Comparison of ENCODE assay signal across 10 cellular contexts in the genomic region with DNA sequence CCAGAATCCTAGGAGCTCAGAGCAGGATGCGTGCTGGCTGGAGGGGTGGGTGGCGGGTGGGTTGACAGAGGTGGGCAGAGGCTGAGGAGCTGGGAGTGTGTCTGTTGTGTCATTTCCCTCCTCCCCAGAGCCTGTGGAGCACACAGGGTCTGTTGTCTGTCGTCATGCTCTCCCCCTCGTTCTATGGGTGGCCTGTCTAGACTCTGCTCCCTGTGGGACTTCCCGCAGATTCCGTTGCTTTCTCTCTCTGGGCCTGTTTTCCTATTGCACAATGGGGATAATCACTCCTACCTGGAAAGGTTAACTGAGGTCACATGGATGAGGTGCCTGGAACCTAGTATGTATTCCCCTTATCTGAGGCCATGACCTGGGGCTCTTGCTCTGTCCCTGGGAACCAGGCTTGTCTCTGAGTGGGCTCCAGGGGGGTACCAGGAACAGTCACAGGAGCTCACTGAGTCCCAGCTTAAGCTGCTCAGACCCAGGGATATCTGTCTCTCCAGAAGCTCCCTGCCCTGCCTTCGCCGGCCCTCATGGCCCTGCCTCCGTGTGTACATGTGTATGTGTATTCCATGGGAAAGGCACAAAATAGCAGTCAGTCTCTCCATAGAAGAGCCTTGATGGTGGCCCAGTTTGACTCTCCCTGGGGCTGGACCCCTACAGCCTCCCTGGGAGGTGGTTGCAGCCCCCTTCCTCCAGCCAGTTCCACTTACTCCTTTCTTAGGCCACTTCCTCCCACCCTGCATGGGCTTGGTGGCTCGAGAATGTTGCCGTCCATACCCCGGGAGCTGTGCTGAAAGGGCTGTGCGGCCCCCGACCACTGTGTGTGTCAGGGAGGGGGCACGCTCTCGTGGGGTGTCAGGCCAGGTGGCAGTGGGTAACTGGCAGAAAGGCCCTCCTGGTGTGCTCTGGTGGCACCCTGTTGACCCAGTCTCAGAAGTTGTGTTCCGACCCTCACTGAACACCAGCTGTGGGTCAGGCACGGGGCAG. TPM values are rescaled to one million over a fixed set of nuclear protein-coding genes. Genes with fewer than 3 reads are reported as not detected.
DNase-seq lines count a peak whose midpoint lies in the region; FAIRE-seq and TF ChIP-seq lines count a peak whose summit lies in the region.
"Had no signal": no experiment of that assay in that cellular context is flagged by ENCODE, and none has a peak within 500 bp of the region (broad histone marks: within the 10 kb centered on the region; RNA-seq: fewer than 3 reads in every experiment).

No MANE protein-coding gene starts in this region.

- H3K79me1 ChIP-seq in mesendoderm (ENCODE audit: low read length) = peaks cover 32% of the 10 kb centered on the region

- peak overlapping the region; percentile 93 for H3K27ac Mint-ChIP-seq in type B pancreatic cell
- H3K27ac Mint-ChIP-seq in CD4-positive, alpha-beta memory T cell = no peak overlapping the region

- DNase-seq in NT2/D1 (ENCODE audit: low read depth, low spot score) = no peak
- DNase-seq in mesendoderm = peak; percentile 85
- no peak for DNase-seq in type B pancreatic cell (ENCODE audit: extremely low spot score, unreplicated experiment)
- no peak for DNase-seq in CD4-positive, alpha-beta memory T cell
- DNase-seq in NOMO-1 treated with DMSO at 0.1 percent for 48 hours (lab: John Stamatoyannopoulos, UW; ENCODE audit: unreplicated experiment) = no peak
- no peak for DNase-seq in GM12892 (ENCODE audit: insufficient read length)
- DNase-seq in SIG-M5 treated with dmso at 0.1 percent for 504 hours (lab: John Stamatoyannopoulos, UW; ENCODE audit: unreplicated experiment) = no peak
- DNase-seq: activated T-cell treated with anti-CD3 and anti-CD28 coated beads, Interleukin-2, amount 50 U/mL, for 1 hour; NCI-H345 had no signal

- H3K79me2 ChIP-seq in mesendoderm (ENCODE audit: control insufficient read depth, insufficient read depth, low read length) = peaks cover 44% of the 10 kb centered on the region

- peak overlapping the region; percentile 56 for H3K56ac ChIP-seq in mesendoderm (ENCODE audit: low read length)

- no peak overlapping the region for H4K5ac ChIP-seq in mesendoderm (ENCODE audit: low read length)

- H3K36me3 Mint-ChIP-seq in type B pancreatic cell = peaks cover 21% of the 10 kb centered on the region
- no peaks in the 10 kb centered on the region for H3K36me3 Mint-ChIP-seq in CD4-positive, alpha-beta memory T cell

- no peak overlapping the region for H4K8ac ChIP-seq in mesendoderm (ENCODE audit: low read depth, low read length)

- peak overlapping the region; percentile 88 to 90 for H3K27ac ChIP-seq in esophagus (ENCODE audit: low read depth in 2 of 2, low read length in 1 of 2)
- no peak overlapping the region for H3K27ac ChIP-seq in mesendoderm (ENCODE audit: low read depth, low read length)
- no peak overlapping the region for H3K27ac ChIP-seq in CD4-positive, alpha-beta memory T cell (ENCODE audit: low read depth, low read length)

- H3K36me3 ChIP-seq in NT2/D1 (ENCODE audit: insufficient read depth, insufficient read length, low read length) (peaks cover 64% of the 10 kb centered on the region), esophagus (ENCODE audit: control insufficient read depth in 2 of 2, insufficient read depth in 2 of 2, low read length in 1 of 2) (peaks cover 5 to 12% of the 10 kb centered on the region in 2 donors), mesendoderm (ENCODE audit: control insufficient read depth, insufficient read depth, low read length) (peaks cover 1% of the 10 kb centered on the region)
- no peaks in the 10 kb centered on the region for H3K36me3 ChIP-seq in CD4-positive, alpha-beta memory T cell (ENCODE audit: insufficient read depth, low read length)

- H3K4me3 ChIP-seq in NT2/D1 (ENCODE audit: insufficient read length, low read depth) (no peak overlapping the region), esophagus (ENCODE audit: low read depth in 1 of 2, low read length in 2 of 2) (no peak overlapping the region), mesendoderm (ENCODE audit: low read length) (no peak overlapping the region)
- H3K4me3 ChIP-seq in CD4-positive, alpha-beta memory T cell (ENCODE audit: low read length in 2 of 2) = no peak overlapping the region

- TF ChIP-seq POLR2A in GM12892 (IDR thresholded peaks at IDR 0.05; ENCODE audit: low read depth, low read length) = no peak

- H3K9ac ChIP-seq in NT2/D1 (ENCODE audit: insufficient read length, low read depth) = peak overlapping the region; percentile 36
- H3K9ac ChIP-seq in mesendoderm (ENCODE audit: low read length) = peak overlapping the region; percentile 24

- no peak overlapping the region for H2BK120ac ChIP-seq in mesendoderm (ENCODE audit: low read depth, low read length)

- no peak overlapping the region for H2AK5ac ChIP-seq in mesendoderm (ENCODE audit: low read length)

- H3K4me1 ChIP-seq in NT2/D1 (ENCODE audit: insufficient read depth, insufficient read length) (peaks cover 73% of the 10 kb centered on the region), esophagus (ENCODE audit: control insufficient read depth in 2 of 2, insufficient read depth in 2 of 2, low read length in 1 of 2) (peaks cover 8 to 64% of the 10 kb centered on the region in 2 donors), mesendoderm (ENCODE audit: control insufficient read depth, low read depth, low read length) (peaks cover 14% of the 10 kb centered on the region)
- H3K4me1 ChIP-seq in CD4-positive, alpha-beta memory T cell (ENCODE audit: insufficient read depth, low read length) = peaks cover 4% of the 10 kb centered on the region

- H3K27me3 Mint-ChIP-seq in type B pancreatic cell = peaks cover 4% of the 10 kb centered on the region
- H3K27me3 Mint-ChIP-seq in CD4-positive, alpha-beta memory T cell = peaks cover 2 to 18% of the 10 kb centered on the region in 2 donors

- CTCF ChIA-PET in CD4-positive, alpha-beta memory T cell (lab: Charles Lee; ENCODE audit: partially characterized antibody) = no interaction called here

- no peak overlapping the region for H3K4me3 Mint-ChIP-seq in type B pancreatic cell
- peak overlapping the region in 1 of 8 donors; percentile 10 for H3K4me3 Mint-ChIP-seq in CD4-positive, alpha-beta memory T cell

- no peak overlapping the region for H3K4ac ChIP-seq in mesendoderm (ENCODE audit: low read depth, low read length)

- H3K27me3 ChIP-seq in NT2/D1 (ENCODE audit: insufficient read depth, insufficient read length) (no peaks in the 10 kb centered on the region), esophagus (ENCODE audit: control insufficient read depth in 1 of 2, insufficient read depth in 2 of 2, low read length in 2 of 2) (no peaks in the 10 kb centered on the region), mesendoderm (ENCODE audit: insufficient read depth, low read length, poor library complexity) (no peaks in the 10 kb centered on the region)
- H3K27me3 ChIP-seq in CD4-positive, alpha-beta memory T cell (ENCODE audit: insufficient read depth, low read length) = no peaks in the 10 kb centered on the region

- intact Hi-C loops in CD4-positive, alpha-beta memory T cell (cut with micrococcal nuclease) = no loop called here

- peak overlapping the region; percentile 66 for H3K23ac ChIP-seq in mesendoderm (ENCODE audit: low read length)

- no peak overlapping the region for H2BK5ac ChIP-seq in mesendoderm (ENCODE audit: low read length)

- POLR2A ChIA-PET in CD4-positive, alpha-beta memory T cell (lab: Charles Lee; ENCODE audit: partially characterized antibody) = no interaction called here

- H3K4me1 Mint-ChIP-seq in type B pancreatic cell (ENCODE audit: unreplicated experiment) = peaks cover 62% of the 10 kb centered on the region
- peaks cover 4 to 9% (median 5%) of the 10 kb centered on the region in 4 donors for H3K4me1 Mint-ChIP-seq in CD4-positive, alpha-beta memory T cell

- no peak overlapping the region for H3K18ac ChIP-seq in mesendoderm (ENCODE audit: low read length)

- no peak overlapping the region for H2BK15ac ChIP-seq in mesendoderm (replicated peaks; ENCODE audit: low read depth)

- H3K9me3 ChIP-seq in NT2/D1 (ENCODE audit: insufficient read depth, low read length) (no peaks in the 10 kb centered on the region), esophagus (ENCODE audit: control insufficient read depth in 2 of 2, insufficient read depth in 1 of 2, low read depth in 1 of 2, low read length in 1 of 2) (no peaks in the 10 kb centered on the region)
- H3K9me3 ChIP-seq in CD4-positive, alpha-beta memory T cell (ENCODE audit: control insufficient read depth in 1 of 2, low read length in 2 of 2) = no peaks in the 10 kb centered on the region

- H3K9me3 Mint-ChIP-seq in type B pancreatic cell = no peaks in the 10 kb centered on the region
- H3K9me3 Mint-ChIP-seq in CD4-positive, alpha-beta memory T cell = no peaks in the 10 kb centered on the region

- FAIRE-seq in GM12892 (lab: Jason Lieb, UNC) = no peak

- no peak for TF ChIP-seq CTCF in type B pancreatic cell (conservative IDR thresholded peaks at IDR 0.05)

- WGBS in esophagus, 2 donors = 71 to 78% methylated on average over 18 of the region's 18 CpGs
- no CpG with 5 or more reads among the region's 18 CpGs for whole genome bisulfite sequencing in mesendoderm (ENCODE audit: extremely low coverage, insufficient coverage, low lambda C conversion rate)

- no peak overlapping the region for H3K4me2 ChIP-seq in mesendoderm (ENCODE audit: low read length)

RNA-seq across cellular contexts. Expression of gene PTPRF, which starts 17.9 kb away (rescaled TPM):
- polyA plus RNA-seq in esophagus = 10 to 100 TPM; 62.7 to 69.9 TPM
- polyA plus RNA-seq in mesendoderm (2013, experiment 1 of 2) = 91.9 TPM
- 92.8 TPM for polyA plus RNA-seq in mesendoderm (2013, experiment 2 of 2)
- total RNA-seq in type B pancreatic cell (ENCODE audit: low replicate concordance) = 260 and 507 TPM in 2 replicates
- not detected for total RNA-seq in CD4-positive, alpha-beta memory T cell
- polyA plus RNA-seq in CD4-positive, alpha-beta memory T cell = not detected
- 1.3 TPM for polyA plus RNA-seq in GM12892 (2012; ENCODE audit: missing spikeins)

Comparison
In these comparisons a context has a peak if more than half of its experiments do, and no peak if none do; other contexts are left out.
1. H3K27ac ChIP-seq: peak in esophagus (2 of 2); none in mesendoderm (single experiment) and CD4-positive, alpha-beta memory T cell (single experiment).
2. RNA of gene PTPRF, which starts 17.9 kb away (total RNA-seq): 260 to 507 TPM in type B pancreatic cell; not detected in CD4-positive, alpha-beta memory T cell; every median in the first group is over 100 times any median in the second.